Comparison of ENCODE assay signal across 8 cellular contexts in genomic region chr16:67537636-67538591, GRCh38. TPM values are rescaled to one million over a fixed set of nuclear protein-coding genes. Genes with fewer than 3 reads are reported as not detected.
DNase-seq lines count a peak whose midpoint lies in the region; FAIRE-seq and TF ChIP-seq lines count a peak whose summit lies in the region.

No MANE protein-coding gene starts in this region.

- no peak overlapping the region for H3K27ac Mint-ChIP-seq in T-helper 1 cell treated with Interleukin-12 subunit alpha and Interleukin-12 subunit beta and Interleukin-4 antibody, amounts not matched to agents 30 μg/mL and 1 μg/mL, for 36 hours
- H3K27ac Mint-ChIP-seq in brain: no peak overlapping the region
- H3K27ac Mint-ChIP-seq in immature natural killer cell: peak overlapping the region in 5 of 6 donors; percentile 34 to 87 (median 63)

- peak overlapping the region; percentile 80 for H3K4me3 Mint-ChIP-seq in T-helper 1 cell treated with Interleukin-12 subunit alpha and Interleukin-12 subunit beta and Interleukin-4 antibody, amounts not matched to agents 30 μg/mL and 1 μg/mL, for 36 hours
- H3K4me3 Mint-ChIP-seq in brain (peak overlapping the region; percentile 60 to 84 (median 78)), immature natural killer cell (peak overlapping the region; percentile 78 to 87 (median 85))

- DNase-seq in NCI-H748 (lab: John Stamatoyannopoulos, UW; ENCODE audit: unreplicated experiment) (peak; percentile 35), NCI-H748 treated with DMSO at 0.1 percent for 48 hours (lab: John Stamatoyannopoulos, UW) (no peak), immature natural killer cell (peak; percentile 74 to 79 (median 78)), urothelium cell line (ENCODE audit: low spot score) (no peak), cerebellum (ENCODE audit: low spot score) (no peak)
- DNase-seq in stimulated activated CD4-positive, alpha-beta T cell treated with anti-CD3 and anti-CD28 coated beads, Interleukin-15, amount 100 ng/mL, for 24 hours: peak; percentile 63

- peaks cover 33% of the 10 kb centered on the region for H3K4me1 Mint-ChIP-seq in T-helper 1 cell treated with Interleukin-12 subunit alpha and Interleukin-12 subunit beta and Interleukin-4 antibody, amounts not matched to agents 30 μg/mL and 1 μg/mL, for 36 hours (ENCODE audit: low read depth)
- H3K4me1 Mint-ChIP-seq in brain (peaks cover 44% of the 10 kb centered on the region), immature natural killer cell (peaks cover 44 to 47% of the 10 kb centered on the region in 2 donors)

- peaks cover 32% of the 10 kb centered on the region for H3K27me3 Mint-ChIP-seq in T-helper 1 cell treated with Interleukin-12 subunit alpha and Interleukin-12 subunit beta and Interleukin-4 antibody, amounts not matched to agents 30 μg/mL and 1 μg/mL, for 36 hours (ENCODE audit: low read depth)
- peaks cover 13% of the 10 kb centered on the region for H3K27me3 Mint-ChIP-seq in brain
- H3K27me3 Mint-ChIP-seq in immature natural killer cell (ENCODE audit: low read depth in 3 of 3): peaks cover 1 to 10% (median 2%) of the 10 kb centered on the region in 3 donors

- no peak for FAIRE-seq in urothelium cell line (lab: Jason Lieb, UNC)

- no peaks in the 10 kb centered on the region for H3K9me3 Mint-ChIP-seq in T-helper 1 cell treated with Interleukin-12 subunit alpha and Interleukin-12 subunit beta and Interleukin-4 antibody, amounts not matched to agents 30 μg/mL and 1 μg/mL, for 36 hours
- H3K9me3 Mint-ChIP-seq in brain (peaks cover 0 to 2% (median 0%) of the 10 kb centered on the region in 5 experiments), immature natural killer cell (no peaks in the 10 kb centered on the region)

- no peak for TF ChIP-seq CTCF in brain (conservative IDR thresholded peaks at IDR 0.05)

- H3K36me3 Mint-ChIP-seq in T-helper 1 cell treated with Interleukin-12 subunit alpha and Interleukin-12 subunit beta and Interleukin-4 antibody, amounts not matched to agents 30 μg/mL and 1 μg/mL, for 36 hours (ENCODE audit: low read depth): peaks cover 27% of the 10 kb centered on the region
- H3K36me3 Mint-ChIP-seq in brain (peaks cover 20% of the 10 kb centered on the region), immature natural killer cell (peaks cover 0 to 14% (median 5%) of the 10 kb centered on the region in 3 donors)

RNA-seq across cellular contexts. Expression of gene RIPOR1, which starts 9.3 kb away (rescaled TPM):
- polyA plus RNA-seq in brain (ENCODE audit: insufficient read depth, low read depth, low replicate concordance) (64.2 TPM), immature natural killer cell (1 to 10 TPM; 2.0 to 7.5 (median 3.3) TPM)
- total RNA-seq in cerebellum: 31.1 TPM

RNA-seq across cellular contexts. Expression of gene CTCF, which starts 24.4 kb away (rescaled TPM):
- polyA plus RNA-seq in brain (ENCODE audit: insufficient read depth, low read depth, low replicate concordance) (58.2 TPM), immature natural killer cell (10 to 100 TPM; 24.8 to 60.4 (median 28.4) TPM)
- total RNA-seq in cerebellum: 44.8 TPM

RNA-seq across cellular contexts. Expression of gene AGRP, which starts 54.6 kb away (rescaled TPM):
- 0.49 TPM for polyA plus RNA-seq in brain (ENCODE audit: insufficient read depth, low read depth, low replicate concordance)
- not detected for polyA plus RNA-seq in immature natural killer cell
- not detected for total RNA-seq in cerebellum

RNA-seq across cellular contexts. Expression of gene ATP6V0D1, which starts 57.0 kb away (rescaled TPM):
- polyA plus RNA-seq in brain (ENCODE audit: insufficient read depth, low read depth, low replicate concordance): 208 TPM
- polyA plus RNA-seq in immature natural killer cell: 100 to 1,000 TPM; 192 to 330 (median 205) TPM
- 74.9 TPM for total RNA-seq in cerebellum

Comparison
In these comparisons a context has a peak if more than half of its experiments do, and no peak if none do; other contexts are left out.
1. DNase-seq: peak in NCI-H748 (single experiment), immature natural killer cell (3 of 3) and stimulated activated CD4-positive, alpha-beta T cell treated with anti-CD3 and anti-CD28 coated beads, Interleukin-15, amount 100 ng/mL, for 24 hours (single experiment); none in NCI-H748 treated with DMSO at 0.1 percent for 48 hours (single experiment), urothelium cell line (single experiment) and cerebellum (single experiment).
2. H3K27ac Mint-ChIP-seq: peak in immature natural killer cell (5 of 6); none in T-helper 1 cell treated with Interleukin-12 subunit alpha and Interleukin-12 subunit beta and Interleukin-4 antibody, amounts not matched to agents 30 μg/mL and 1 μg/mL, for 36 hours (single experiment) and brain (0 of 5).
3. Peak in every context shown above with its lines, with median percentiles within 50 percentile points of each other: H3K4me3 Mint-ChIP-seq.